17 cellular contexts compared by ENCODE assay signal in genomic region chr14:103702497-103703432, GRCh38. TPM values are rescaled to one million over a fixed set of nuclear protein-coding genes. Genes with fewer than 3 reads are reported as not detected.
DNase-seq lines count a peak whose midpoint lies in the region; ATAC-seq and TF ChIP-seq lines count a peak whose summit lies in the region.
"Had no signal": no experiment of that assay in that cellular context is flagged by ENCODE, and none has a peak within 500 bp of the region (broad histone marks: within the 10 kb centered on the region; RNA-seq: fewer than 3 reads in every experiment).

No MANE protein-coding gene starts in this region.

- H2AFZ ChIP-seq in OCI-LY3 (ENCODE audit: low read depth, low read length): no peak overlapping the region

- H3K9me3 Mint-ChIP-seq in effector memory CD8-positive, alpha-beta T cell: no peaks in the 10 kb centered on the region
- H3K9me3 Mint-ChIP-seq in stimulated activated naive B cell treated with anti-CD40 and anti-IgM and Interleukin-4, amounts not matched to agents 10 μg/mL and 1 μg/mL and 100 μg/mL, for 72 hours: no peaks in the 10 kb centered on the region
- no peaks in the 10 kb centered on the region for H3K9me3 Mint-ChIP-seq in activated T-helper 17 cell treated with anti-CD3 and anti-CD28 coated beads, Interleukin-2, amount 50 U/mL, for 72 hours

- no peak overlapping the region for H3K9ac ChIP-seq in OCI-LY3 (ENCODE audit: low read length)

- peak overlapping the region; percentile 66 to 71 for H3K27ac Mint-ChIP-seq in effector memory CD8-positive, alpha-beta T cell
- H3K27ac Mint-ChIP-seq in stimulated activated naive B cell treated with anti-CD40 and anti-IgM and Interleukin-4, amounts not matched to agents 10 μg/mL and 1 μg/mL and 100 μg/mL, for 72 hours: peak overlapping the region; percentile 78
- H3K27ac Mint-ChIP-seq in activated T-helper 17 cell treated with anti-CD3 and anti-CD28 coated beads, Interleukin-2, amount 50 U/mL, for 72 hours: no peak overlapping the region

- H3K79me2 ChIP-seq in OCI-LY3 (ENCODE audit: low read length): no peaks in the 10 kb centered on the region; the same call in 1 of the 2 replicates

- H3K4me1 Mint-ChIP-seq in effector memory CD8-positive, alpha-beta T cell (ENCODE audit: low read depth in 2 of 2): peaks cover 5 to 6% of the 10 kb centered on the region in 2 donors
- peaks cover 33 to 59% of the 10 kb centered on the region in 2 donors for H3K4me1 Mint-ChIP-seq in stimulated activated naive B cell treated with anti-CD40 and anti-IgM and Interleukin-4, amounts not matched to agents 10 μg/mL and 1 μg/mL and 100 μg/mL, for 72 hours
- H3K4me1 Mint-ChIP-seq in activated T-helper 17 cell treated with anti-CD3 and anti-CD28 coated beads, Interleukin-2, amount 50 U/mL, for 72 hours: peaks cover 6% of the 10 kb centered on the region

- H3K27me3 ChIP-seq in right atrium auricular region: no peaks in the 10 kb centered on the region
- H3K27me3 ChIP-seq in OCI-LY3 (ENCODE audit: low read depth, low read length): no peaks in the 10 kb centered on the region
- H3K27me3 ChIP-seq: cardiac muscle cell, gastroesophageal sphincter, stomach had no signal

- intact Hi-C loops in Right ventricle myocardium inferior (cut with DNase I): no loop called here

- H3K36me3 Mint-ChIP-seq in effector memory CD8-positive, alpha-beta T cell (ENCODE audit: insufficient read depth): peaks cover 24% of the 10 kb centered on the region
- H3K36me3 Mint-ChIP-seq in stimulated activated naive B cell treated with anti-CD40 and anti-IgM and Interleukin-4, amounts not matched to agents 10 μg/mL and 1 μg/mL and 100 μg/mL, for 72 hours: peaks cover 40 to 41% of the 10 kb centered on the region in 2 donors
- peaks cover 46% of the 10 kb centered on the region for H3K36me3 Mint-ChIP-seq in activated T-helper 17 cell treated with anti-CD3 and anti-CD28 coated beads, Interleukin-2, amount 50 U/mL, for 72 hours (ENCODE audit: low read depth)

- H3K9me3 ChIP-seq in right atrium auricular region: no peaks in the 10 kb centered on the region
- H3K9me3 ChIP-seq in OCI-LY3 (ENCODE audit: insufficient read depth, low read length): no peaks in the 10 kb centered on the region
- H3K9me3 ChIP-seq: gastroesophageal sphincter, stomach had no signal

- peaks cover 0 to 58% of the 10 kb centered on the region in 2 donors for H3K4me1 ChIP-seq in right atrium auricular region
- peaks cover 24% of the 10 kb centered on the region for H3K4me1 ChIP-seq in OCI-LY3 (ENCODE audit: low read length)

- TF ChIP-seq CTCF in right atrium auricular region (IDR thresholded peaks at IDR 0.05) (no peak), OCI-LY3 (IDR thresholded peaks at IDR 0.05; ENCODE audit: low read depth, low read length) (no peak)

- DNase-seq in Right ventricle myocardium inferior (ENCODE audit: missing footprints) (peak; percentile 45), right atrium auricular region (ENCODE audit: low spot score) (no peak), NCI-H146 (lab: John Stamatoyannopoulos, UW) (no peak), NCI-H510A (lab: John Stamatoyannopoulos, UW) (no peak)
- DNase-seq in effector memory CD8-positive, alpha-beta T cell: no peak
- no peak for DNase-seq in stimulated activated naive B cell treated with anti-CD40 and anti-IgM and Interleukin-4, amounts not matched to agents 10 μg/mL and 1 μg/mL and 100 μg/mL, for 72 hours
- DNase-seq: activated gamma-delta T cell treated with Interleukin-2 at 50 U/mL for 16 hours, DMS53, mesendoderm, NCI-H2081, occipital lobe, small intestine, stomach had no signal

- no peak for ATAC-seq in Right ventricle myocardium inferior
- no peak for ATAC-seq in effector memory CD8-positive, alpha-beta T cell (replicated peaks)
- ATAC-seq in stimulated activated naive B cell treated with anti-CD40 and anti-IgM and Interleukin-4, amounts not matched to agents 10 μg/mL and 1 μg/mL and 100 μg/mL, for 72 hours (replicated peaks): no peak
- ATAC-seq in activated T-helper 17 cell treated with anti-CD3 and anti-CD28 coated beads, Interleukin-2, amount 50 U/mL, for 72 hours (replicated peaks): no peak
- ATAC-seq: gastroesophageal sphincter had no signal

- H3K4me3 ChIP-seq in right atrium auricular region: no peak overlapping the region
- no peak overlapping the region for H3K4me3 ChIP-seq in OCI-LY3 (ENCODE audit: low read length)
- H3K4me3 ChIP-seq: cardiac muscle cell, gastroesophageal sphincter, stomach had no signal

- H3K27ac ChIP-seq in right atrium auricular region: no peak overlapping the region
- H3K27ac ChIP-seq in OCI-LY3 (ENCODE audit: low read length): peak overlapping the region; percentile 36; the same call in 1 of the 2 replicates
- H3K27ac ChIP-seq: cardiac muscle cell had no signal

- H3K36me3 ChIP-seq in right atrium auricular region: peaks cover 63% of the 10 kb centered on the region
- H3K36me3 ChIP-seq in OCI-LY3 (replicated peaks; ENCODE audit: low read depth, low read length): peaks cover 54% of the 10 kb centered on the region

- H4K20me1 ChIP-seq in OCI-LY3 (ENCODE audit: insufficient read depth, low read length): peaks cover 16% of the 10 kb centered on the region

- H3K27me3 Mint-ChIP-seq in effector memory CD8-positive, alpha-beta T cell: no peaks in the 10 kb centered on the region
- H3K27me3 Mint-ChIP-seq in stimulated activated naive B cell treated with anti-CD40 and anti-IgM and Interleukin-4, amounts not matched to agents 10 μg/mL and 1 μg/mL and 100 μg/mL, for 72 hours: no peaks in the 10 kb centered on the region
- H3K27me3 Mint-ChIP-seq in activated T-helper 17 cell treated with anti-CD3 and anti-CD28 coated beads, Interleukin-2, amount 50 U/mL, for 72 hours: no peaks in the 10 kb centered on the region

- H3K4me2 ChIP-seq in OCI-LY3 (ENCODE audit: low read length): no peak overlapping the region

- H3K4me3 Mint-ChIP-seq in effector memory CD8-positive, alpha-beta T cell: no peak overlapping the region
- no peak overlapping the region for H3K4me3 Mint-ChIP-seq in stimulated activated naive B cell treated with anti-CD40 and anti-IgM and Interleukin-4, amounts not matched to agents 10 μg/mL and 1 μg/mL and 100 μg/mL, for 72 hours
- H3K4me3 Mint-ChIP-seq in activated T-helper 17 cell treated with anti-CD3 and anti-CD28 coated beads, Interleukin-2, amount 50 U/mL, for 72 hours: no peak overlapping the region

RNA-seq across cellular contexts. Expression of gene XRCC3, which starts 12.5 kb away (rescaled TPM):
- total RNA-seq in Right ventricle myocardium inferior (2.8 TPM), right atrium auricular region (1 to 10 TPM; 2.1 to 3.6 TPM)
- 10 to 100 TPM; 36.4 to 62.4 TPM for total RNA-seq in activated T-helper 17 cell treated with anti-CD3 and anti-CD28 coated beads, Interleukin-2, amount 50 U/mL, for 72 hours

RNA-seq across cellular contexts. Expression of gene ZFYVE21, which starts 12.8 kb away (rescaled TPM):
- total RNA-seq in Right ventricle myocardium inferior (46.9 TPM), right atrium auricular region (10 to 100 TPM; 43.7 to 71.6 TPM)
- total RNA-seq in activated T-helper 17 cell treated with anti-CD3 and anti-CD28 coated beads, Interleukin-2, amount 50 U/mL, for 72 hours: 10 to 100 TPM; 18.2 to 20.6 TPM
